ENCODE assay signal across 11 cellular contexts in genomic region chr20:62815066-62815991, GRCh38. TPM values are rescaled to one million over a fixed set of nuclear protein-coding genes. Genes with fewer than 3 reads are reported as not detected.
DNase-seq lines count a peak whose midpoint lies in the region; ATAC-seq and TF ChIP-seq lines count a peak whose summit lies in the region.
"Had no signal": no experiment of that assay in that cellular context is flagged by ENCODE, and none has a peak within 500 bp of the region (broad histone marks: within the 10 kb centered on the region; RNA-seq: fewer than 3 reads in every experiment).

No MANE protein-coding gene starts in this region.

- peak overlapping the region; percentile 47 for H3K27ac ChIP-seq in RWPE1
- no peak overlapping the region for H3K27ac ChIP-seq in colonic mucosa

- POLR2A ChIA-PET in RWPE1 (lab: Yijun Ruan, JAX; ENCODE audit: low non-redundant PET) = interaction anchor here (1.7 kb wide), 1 partner anchor 21 kb away, joined by 5 read pairs; no protein-coding TSS in a partner anchor

- H3K27me3 ChIP-seq in colonic mucosa = peaks cover 52% of the 10 kb centered on the region

- ATAC-seq in sciatic nerve (peak; percentile 38), GM19452 (IDR thresholded peaks at IDR 0.05; ENCODE audit: unreplicated experiment) (no peak), HG02678 (IDR thresholded peaks at IDR 0.05; ENCODE audit: unreplicated experiment) (no peak)

- H3K4me3 ChIP-seq in fibroblast of villous mesenchyme (ENCODE audit: low read depth, low read length) = no peak overlapping the region
- H3K4me3 ChIP-seq in colonic mucosa = no peak overlapping the region

- peaks cover 9% of the 10 kb centered on the region for H3K4me1 ChIP-seq in colonic mucosa

- H3K36me3 ChIP-seq in colonic mucosa = peaks cover 20% of the 10 kb centered on the region

- H3K9ac ChIP-seq in colonic mucosa (ENCODE audit: low read depth in 2 of 2, low read length in 2 of 2) = no peak overlapping the region

- CTCF ChIA-PET in RWPE1 (lab: Yijun Ruan, JAX) = interaction anchor here (0.7 to 2.4 kb wide), 2 partner anchors 24 to 79 kb away, joined by 3 to 9 read pairs; no protein-coding TSS in a partner anchor

- H3K9me3 ChIP-seq in colonic mucosa = no peaks in the 10 kb centered on the region

- DNase-seq in NCI-H526 (lab: John Stamatoyannopoulos, UW) = peak; percentile 45 to 74
- DNase-seq in NCI-H526 treated with DMSO at 0.1 percent for 48 hours (lab: John Stamatoyannopoulos, UW) = no peak
- DNase-seq in RWPE1 (ENCODE audit: low spot score) = peak; percentile 91
- DNase-seq in fibroblast of villous mesenchyme (ENCODE audit: low read depth) = peak; percentile 39
- no peak for DNase-seq in sciatic nerve (ENCODE audit: low spot score)
- no peak for DNase-seq in colonic mucosa
- DNase-seq: kidney; NCI-H1092; stimulated activated CD4-positive, alpha-beta T cell treated with anti-CD3 and anti-CD28 coated beads, Interleukin-12 subunit alpha, Interleukin-12 subunit beta, amount 100 ng/mL, for 4 hours had no signal

- intact Hi-C loops in sciatic nerve (cut with DNase I) (no loop called here), colonic mucosa (cut with DNase I) (no loop called here)

- TF ChIP-seq CTCF in RWPE1 (conservative IDR thresholded peaks at IDR 0.05; ENCODE audit: low read depth) = no peak
- no peak for TF ChIP-seq CTCF in fibroblast of villous mesenchyme (IDR thresholded peaks at IDR 0.05; ENCODE audit: insufficient read depth, low read depth, low read length)
- no peak for TF ChIP-seq CTCF in colonic mucosa (IDR thresholded peaks at IDR 0.05)

RNA-seq across cellular contexts. Expression of gene COL9A3, which starts 1.5 kb away (rescaled TPM):
- total RNA-seq in fibroblast of villous mesenchyme (under 0.01 and 0.43 TPM in 2 replicates), sciatic nerve (69.6 TPM), colonic mucosa (1 to 10 TPM; 2.7 to 3.6 TPM)

RNA-seq across cellular contexts. Expression of gene OGFR, which starts 10.7 kb away (rescaled TPM):
- total RNA-seq in fibroblast of villous mesenchyme (30.3 and 33.7 TPM in 2 replicates), sciatic nerve (52.7 TPM), colonic mucosa (10 to 100 TPM; 36.3 to 36.8 TPM)

RNA-seq across cellular contexts. Expression of gene MRGBP, which starts 19.1 kb away (rescaled TPM):
- total RNA-seq in fibroblast of villous mesenchyme (22.2 and 23.7 TPM in 2 replicates), sciatic nerve (10.4 TPM), colonic mucosa (10 to 100 TPM; 11.0 to 12.0 TPM)

RNA-seq across cellular contexts. Expression of gene TCFL5, which starts 46.3 kb away (rescaled TPM):
- total RNA-seq in fibroblast of villous mesenchyme (12.6 and 19.0 TPM in 2 replicates), sciatic nerve (14.6 TPM), colonic mucosa (1 to 10 TPM; 6.2 to 7.3 TPM)

Comparison
In these comparisons a context has a peak if more than half of its experiments do, and no peak if none do; other contexts are left out.
1. DNase-seq: peak in NCI-H526 (2 of 2), RWPE1 (single experiment) and fibroblast of villous mesenchyme (single experiment); none in NCI-H526 treated with DMSO at 0.1 percent for 48 hours (single experiment), sciatic nerve (single experiment) and colonic mucosa (single experiment).
2. RNA of gene COL9A3, which starts 1.5 kb away (total RNA-seq): 69.6 TPM in sciatic nerve (single experiment); 2.7 to 3.6 TPM in colonic mucosa and under 0.01 to 0.43 TPM in fibroblast of villous mesenchyme; every median in the first group is over 10 times any median in the second.